ENCODE assay signal across 1 cellular context in the genomic region with DNA sequence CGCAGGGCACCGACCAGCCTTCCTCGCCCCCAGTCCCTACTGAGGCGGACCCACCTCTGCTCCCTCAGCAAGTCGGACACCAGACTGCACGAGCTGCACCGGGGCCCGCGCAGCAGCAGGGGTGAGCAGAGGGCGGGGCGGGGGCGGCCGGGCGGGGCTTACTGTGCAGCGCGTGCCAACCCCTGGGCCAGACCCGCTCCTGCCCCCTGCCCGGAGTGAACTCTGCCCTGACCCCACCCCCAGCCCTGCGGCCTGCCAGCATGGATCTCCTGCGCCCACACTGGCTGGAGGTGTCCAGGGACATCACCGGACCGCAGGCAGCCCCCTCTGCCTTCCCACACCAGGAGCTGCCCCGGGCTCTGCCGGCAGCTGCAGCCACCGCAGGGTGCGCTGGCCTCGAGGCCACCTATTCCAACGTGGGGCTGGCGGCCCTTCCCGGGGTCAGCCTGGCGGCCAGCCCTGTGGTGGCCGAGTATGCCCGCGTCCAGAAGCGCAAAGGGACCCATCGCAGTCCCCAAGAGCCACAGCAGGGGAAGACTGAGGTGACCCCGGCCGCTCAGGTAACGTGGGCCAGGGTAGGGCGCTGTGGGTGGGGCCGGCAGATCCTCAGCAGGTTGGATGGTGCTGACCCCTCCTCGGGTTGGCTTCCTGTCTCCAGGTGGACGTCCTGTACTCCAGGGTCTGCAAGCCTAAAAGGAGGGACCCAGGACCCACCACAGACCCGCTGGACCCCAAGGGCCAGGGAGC.
TF ChIP-seq lines count a peak whose summit lies in the region.

No MANE protein-coding gene starts in this region.

TF ChIP-seq in K562, 482 proteins besides CTCF, POLR2A, EP300 and RAD21:
- no peak for TF ChIP-seq BCOR (IDR thresholded peaks at IDR 0.05)
- TF ChIP-seq, protein P1, sequence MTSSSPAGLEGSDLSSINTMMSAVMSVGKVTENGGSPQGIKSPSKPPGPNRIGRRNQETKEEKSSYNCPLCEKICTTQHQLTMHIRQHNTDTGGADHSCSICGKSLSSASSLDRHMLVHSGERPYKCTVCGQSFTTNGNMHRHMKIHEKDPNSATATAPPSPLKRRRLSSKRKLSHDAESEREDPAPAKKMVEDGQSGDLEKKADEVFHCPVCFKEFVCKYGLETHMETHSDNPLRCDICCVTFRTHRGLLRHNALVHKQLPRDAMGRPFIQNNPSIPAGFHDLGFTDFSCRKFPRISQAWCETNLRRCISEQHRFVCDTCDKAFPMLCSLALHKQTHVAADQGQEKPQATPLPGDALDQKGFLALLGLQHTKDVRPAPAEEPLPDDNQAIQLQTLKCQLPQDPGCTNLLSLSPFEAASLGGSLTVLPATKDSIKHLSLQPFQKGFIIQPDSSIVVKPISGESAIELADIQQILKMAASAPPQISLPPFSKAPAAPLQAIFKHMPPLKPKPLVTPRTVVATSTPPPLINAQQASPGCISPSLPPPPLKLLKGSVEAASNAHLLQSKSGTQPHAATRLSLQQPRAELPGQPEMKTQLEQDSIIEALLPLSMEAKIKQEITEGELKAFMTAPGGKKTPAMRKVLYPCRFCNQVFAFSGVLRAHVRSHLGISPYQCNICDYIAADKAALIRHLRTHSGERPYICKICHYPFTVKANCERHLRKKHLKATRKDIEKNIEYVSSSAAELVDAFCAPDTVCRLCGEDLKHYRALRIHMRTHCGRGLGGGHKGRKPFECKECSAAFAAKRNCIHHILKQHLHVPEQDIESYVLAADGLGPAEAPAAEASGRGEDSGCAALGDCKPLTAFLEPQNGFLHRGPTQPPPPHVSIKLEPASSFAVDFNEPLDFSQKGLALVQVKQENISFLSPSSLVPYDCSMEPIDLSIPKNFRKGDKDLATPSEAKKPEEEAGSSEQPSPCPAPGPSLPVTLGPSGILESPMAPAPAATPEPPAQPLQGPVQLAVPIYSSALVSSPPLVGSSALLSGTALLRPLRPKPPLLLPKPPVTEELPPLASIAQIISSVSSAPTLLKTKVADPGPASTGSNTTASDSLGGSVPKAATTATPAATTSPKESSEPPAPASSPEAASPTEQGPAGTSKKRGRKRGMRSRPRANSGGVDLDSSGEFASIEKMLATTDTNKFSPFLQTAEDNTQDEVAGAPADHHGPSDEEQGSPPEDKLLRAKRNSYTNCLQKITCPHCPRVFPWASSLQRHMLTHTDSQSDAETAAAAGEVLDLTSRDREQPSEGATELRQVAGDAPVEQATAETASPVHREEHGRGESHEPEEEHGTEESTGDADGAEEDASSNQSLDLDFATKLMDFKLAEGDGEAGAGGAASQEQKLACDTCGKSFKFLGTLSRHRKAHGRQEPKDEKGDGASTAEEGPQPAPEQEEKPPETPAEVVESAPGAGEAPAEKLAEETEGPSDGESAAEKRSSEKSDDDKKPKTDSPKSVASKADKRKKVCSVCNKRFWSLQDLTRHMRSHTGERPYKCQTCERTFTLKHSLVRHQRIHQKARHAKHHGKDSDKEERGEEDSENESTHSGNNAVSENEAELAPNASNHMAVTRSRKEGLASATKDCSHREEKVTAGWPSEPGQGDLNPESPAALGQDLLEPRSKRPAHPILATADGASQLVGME (CRISPR knock-in tag; IDR thresholded peaks at IDR 0.05), result no peak
- no peak for TF ChIP-seq ZNF253 (CRISPR knock-in tag; conservative IDR thresholded peaks at IDR 0.05)
- no peak for TF ChIP-seq NR3C1 (CRISPR knock-in tag; IDR thresholded peaks at IDR 0.05)
- TF ChIP-seq, protein P2, sequence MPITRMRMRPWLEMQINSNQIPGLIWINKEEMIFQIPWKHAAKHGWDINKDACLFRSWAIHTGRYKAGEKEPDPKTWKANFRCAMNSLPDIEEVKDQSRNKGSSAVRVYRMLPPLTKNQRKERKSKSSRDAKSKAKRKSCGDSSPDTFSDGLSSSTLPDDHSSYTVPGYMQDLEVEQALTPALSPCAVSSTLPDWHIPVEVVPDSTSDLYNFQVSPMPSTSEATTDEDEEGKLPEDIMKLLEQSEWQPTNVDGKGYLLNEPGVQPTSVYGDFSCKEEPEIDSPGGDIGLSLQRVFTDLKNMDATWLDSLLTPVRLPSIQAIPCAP (CRISPR knock-in tag; IDR thresholded peaks at IDR 0.05; ENCODE audit: borderline replicate concordance), result no peak
- no peak for TF ChIP-seq ZZZ3 (IDR thresholded peaks at IDR 0.05)
- TF ChIP-seq, protein P3, sequence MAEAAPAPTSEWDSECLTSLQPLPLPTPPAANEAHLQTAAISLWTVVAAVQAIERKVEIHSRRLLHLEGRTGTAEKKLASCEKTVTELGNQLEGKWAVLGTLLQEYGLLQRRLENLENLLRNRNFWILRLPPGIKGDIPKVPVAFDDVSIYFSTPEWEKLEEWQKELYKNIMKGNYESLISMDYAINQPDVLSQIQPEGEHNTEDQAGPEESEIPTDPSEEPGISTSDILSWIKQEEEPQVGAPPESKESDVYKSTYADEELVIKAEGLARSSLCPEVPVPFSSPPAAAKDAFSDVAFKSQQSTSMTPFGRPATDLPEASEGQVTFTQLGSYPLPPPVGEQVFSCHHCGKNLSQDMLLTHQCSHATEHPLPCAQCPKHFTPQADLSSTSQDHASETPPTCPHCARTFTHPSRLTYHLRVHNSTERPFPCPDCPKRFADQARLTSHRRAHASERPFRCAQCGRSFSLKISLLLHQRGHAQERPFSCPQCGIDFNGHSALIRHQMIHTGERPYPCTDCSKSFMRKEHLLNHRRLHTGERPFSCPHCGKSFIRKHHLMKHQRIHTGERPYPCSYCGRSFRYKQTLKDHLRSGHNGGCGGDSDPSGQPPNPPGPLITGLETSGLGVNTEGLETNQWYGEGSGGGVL (CRISPR knock-in tag; IDR thresholded peaks at IDR 0.05), result no peak
- no peak for TF ChIP-seq HMGN3 (IDR thresholded peaks at IDR 0.05; ENCODE audit: borderline replicate concordance, extremely low read depth, insufficient read length, low read depth, low read length)
- no peak for TF ChIP-seq CHD4 (IDR thresholded peaks at IDR 0.05; ENCODE audit: insufficient read depth, insufficient replicate concordance, low read depth, low read length, poor library complexity, severe bottlenecking)
- TF ChIP-seq, protein P4, sequence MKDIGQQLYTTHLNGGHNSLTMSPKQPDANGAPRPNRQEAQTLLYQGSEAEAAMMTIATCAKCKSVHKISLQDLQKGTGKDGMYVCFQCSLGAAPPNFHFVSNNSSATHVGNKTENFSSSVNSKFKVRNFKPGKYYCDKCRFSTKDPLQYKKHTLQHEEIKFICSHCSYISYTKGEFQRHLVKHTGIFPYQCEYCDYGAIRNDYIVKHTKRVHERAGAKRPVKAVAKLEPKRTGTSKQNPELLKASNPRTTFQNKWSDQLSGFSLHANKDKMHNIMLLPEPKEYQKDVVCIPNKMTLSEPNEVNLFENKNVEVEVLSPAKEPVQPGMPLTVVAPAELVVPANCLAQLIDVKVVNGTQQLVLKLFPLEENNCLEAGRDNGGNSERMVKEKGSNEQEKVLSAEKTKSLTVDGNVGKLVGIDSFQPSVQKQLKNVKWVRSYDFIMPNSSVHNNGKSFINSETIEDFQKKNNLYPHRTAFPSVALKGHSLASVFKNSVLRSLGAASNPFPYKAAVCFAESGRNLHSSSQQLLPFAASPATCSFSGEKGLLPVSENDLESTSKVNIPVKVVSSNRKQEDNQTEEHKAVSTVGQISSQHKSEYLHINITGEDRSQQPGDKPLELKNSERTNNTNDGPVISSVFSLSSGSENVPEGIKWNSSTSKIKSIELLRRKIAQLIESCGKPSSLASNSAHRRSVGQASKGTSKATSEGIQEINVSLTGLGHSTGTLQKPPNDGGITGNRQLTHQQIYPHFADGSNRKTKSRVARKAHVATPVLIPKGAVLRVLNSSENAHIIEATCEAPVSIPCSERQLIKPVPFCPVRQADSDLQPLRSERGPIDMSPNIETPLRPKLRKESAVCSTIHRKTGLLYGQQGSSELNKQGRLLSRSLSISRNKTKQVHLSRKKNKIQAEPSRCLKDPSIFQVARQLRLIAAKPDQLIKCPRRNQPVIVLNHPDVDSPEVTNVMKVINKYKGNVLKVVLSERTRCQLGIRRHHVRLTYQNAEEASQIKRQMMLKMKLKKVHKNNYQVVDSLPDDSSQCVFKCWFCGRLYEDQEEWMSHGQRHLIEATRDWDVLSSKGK (CRISPR knock-in tag; IDR thresholded peaks at IDR 0.05), result no peak
- no peak for TF ChIP-seq U2AF2 (optimal IDR thresholded peaks at IDR 0.05; ENCODE audit: low read depth, low read length)
- no peak for TF ChIP-seq PKNOX1 (IDR thresholded peaks at IDR 0.05)
- no peak for TF ChIP-seq CAMTA2 (CRISPR knock-in tag; conservative IDR thresholded peaks at IDR 0.05)
- no peak for TF ChIP-seq ARID2 (IDR thresholded peaks at IDR 0.05)
- no peak for TF ChIP-seq XRCC3 (IDR thresholded peaks at IDR 0.05)
- TF ChIP-seq SNRNP70 (optimal IDR thresholded peaks at IDR 0.05; ENCODE audit: low read depth, low read length), result no peak
- no peak for TF ChIP-seq FOSL1 (tag; conservative IDR thresholded peaks at IDR 0.05)
